1 cellular context compared by ENCODE assay signal in genomic region chr6:143450453-143451362, GRCh38.
A peak's percentile ranks its signal among the peaks of the same experiment; 100 is the strongest.
TF ChIP-seq lines count a peak whose summit lies in the region.

Gene ADAT2 (minus strand): TSS chr6:143450695. CDS start chr6:143450658, 37 bp downstream.
A gene with protein sequence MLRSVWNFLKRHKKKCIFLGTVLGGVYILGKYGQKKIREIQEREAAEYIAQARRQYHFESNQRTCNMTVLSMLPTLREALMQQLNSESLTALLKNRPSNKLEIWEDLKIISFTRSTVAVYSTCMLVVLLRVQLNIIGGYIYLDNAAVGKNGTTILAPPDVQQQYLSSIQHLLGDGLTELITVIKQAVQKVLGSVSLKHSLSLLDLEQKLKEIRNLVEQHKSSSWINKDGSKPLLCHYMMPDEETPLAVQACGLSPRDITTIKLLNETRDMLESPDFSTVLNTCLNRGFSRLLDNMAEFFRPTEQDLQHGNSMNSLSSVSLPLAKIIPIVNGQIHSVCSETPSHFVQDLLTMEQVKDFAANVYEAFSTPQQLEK (plus strand): TSS chr6:143450805. CDS start chr6:143451043, 238 bp downstream.

TF ChIP-seq in HepG2, 621 proteins besides CTCF, POLR2A, EP300 and RAD21 (continued from another document and continues in another):
- TF ChIP-seq, protein P1, sequence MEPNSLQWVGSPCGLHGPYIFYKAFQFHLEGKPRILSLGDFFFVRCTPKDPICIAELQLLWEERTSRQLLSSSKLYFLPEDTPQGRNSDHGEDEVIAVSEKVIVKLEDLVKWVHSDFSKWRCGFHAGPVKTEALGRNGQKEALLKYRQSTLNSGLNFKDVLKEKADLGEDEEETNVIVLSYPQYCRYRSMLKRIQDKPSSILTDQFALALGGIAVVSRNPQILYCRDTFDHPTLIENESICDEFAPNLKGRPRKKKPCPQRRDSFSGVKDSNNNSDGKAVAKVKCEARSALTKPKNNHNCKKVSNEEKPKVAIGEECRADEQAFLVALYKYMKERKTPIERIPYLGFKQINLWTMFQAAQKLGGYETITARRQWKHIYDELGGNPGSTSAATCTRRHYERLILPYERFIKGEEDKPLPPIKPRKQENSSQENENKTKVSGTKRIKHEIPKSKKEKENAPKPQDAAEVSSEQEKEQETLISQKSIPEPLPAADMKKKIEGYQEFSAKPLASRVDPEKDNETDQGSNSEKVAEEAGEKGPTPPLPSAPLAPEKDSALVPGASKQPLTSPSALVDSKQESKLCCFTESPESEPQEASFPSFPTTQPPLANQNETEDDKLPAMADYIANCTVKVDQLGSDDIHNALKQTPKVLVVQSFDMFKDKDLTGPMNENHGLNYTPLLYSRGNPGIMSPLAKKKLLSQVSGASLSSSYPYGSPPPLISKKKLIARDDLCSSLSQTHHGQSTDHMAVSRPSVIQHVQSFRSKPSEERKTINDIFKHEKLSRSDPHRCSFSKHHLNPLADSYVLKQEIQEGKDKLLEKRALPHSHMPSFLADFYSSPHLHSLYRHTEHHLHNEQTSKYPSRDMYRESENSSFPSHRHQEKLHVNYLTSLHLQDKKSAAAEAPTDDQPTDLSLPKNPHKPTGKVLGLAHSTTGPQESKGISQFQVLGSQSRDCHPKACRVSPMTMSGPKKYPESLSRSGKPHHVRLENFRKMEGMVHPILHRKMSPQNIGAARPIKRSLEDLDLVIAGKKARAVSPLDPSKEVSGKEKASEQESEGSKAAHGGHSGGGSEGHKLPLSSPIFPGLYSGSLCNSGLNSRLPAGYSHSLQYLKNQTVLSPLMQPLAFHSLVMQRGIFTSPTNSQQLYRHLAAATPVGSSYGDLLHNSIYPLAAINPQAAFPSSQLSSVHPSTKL (CRISPR knock-in tag; IDR thresholded peaks at IDR 0.05): peak; percentile 93
- TF ChIP-seq ZNF710 (CRISPR knock-in tag; IDR thresholded peaks at IDR 0.05; ENCODE audit: borderline replicate concordance): peak; percentile 94
- TF ChIP-seq ZNF552 (CRISPR knock-in tag; IDR thresholded peaks at IDR 0.05; ENCODE audit: borderline replicate concordance): peak; percentile 90
- peak; percentile 97 for TF ChIP-seq ZNF264 (CRISPR knock-in tag; IDR thresholded peaks at IDR 0.05)
- TF ChIP-seq MED1 (CRISPR knock-in tag; IDR thresholded peaks at IDR 0.05): peak; percentile 95
- TF ChIP-seq FLYWCH1 (CRISPR knock-in tag; IDR thresholded peaks at IDR 0.05): peak; percentile 76; the same call in 1 of the 2 replicates
- TF ChIP-seq XBP1 (CRISPR knock-in tag; IDR thresholded peaks at IDR 0.05): no peak; the same call in none of the 2 replicates
- peak; percentile 95 for TF ChIP-seq NKX3-1 (CRISPR knock-in tag; IDR thresholded peaks at IDR 0.05)
- TF ChIP-seq, protein P2, sequence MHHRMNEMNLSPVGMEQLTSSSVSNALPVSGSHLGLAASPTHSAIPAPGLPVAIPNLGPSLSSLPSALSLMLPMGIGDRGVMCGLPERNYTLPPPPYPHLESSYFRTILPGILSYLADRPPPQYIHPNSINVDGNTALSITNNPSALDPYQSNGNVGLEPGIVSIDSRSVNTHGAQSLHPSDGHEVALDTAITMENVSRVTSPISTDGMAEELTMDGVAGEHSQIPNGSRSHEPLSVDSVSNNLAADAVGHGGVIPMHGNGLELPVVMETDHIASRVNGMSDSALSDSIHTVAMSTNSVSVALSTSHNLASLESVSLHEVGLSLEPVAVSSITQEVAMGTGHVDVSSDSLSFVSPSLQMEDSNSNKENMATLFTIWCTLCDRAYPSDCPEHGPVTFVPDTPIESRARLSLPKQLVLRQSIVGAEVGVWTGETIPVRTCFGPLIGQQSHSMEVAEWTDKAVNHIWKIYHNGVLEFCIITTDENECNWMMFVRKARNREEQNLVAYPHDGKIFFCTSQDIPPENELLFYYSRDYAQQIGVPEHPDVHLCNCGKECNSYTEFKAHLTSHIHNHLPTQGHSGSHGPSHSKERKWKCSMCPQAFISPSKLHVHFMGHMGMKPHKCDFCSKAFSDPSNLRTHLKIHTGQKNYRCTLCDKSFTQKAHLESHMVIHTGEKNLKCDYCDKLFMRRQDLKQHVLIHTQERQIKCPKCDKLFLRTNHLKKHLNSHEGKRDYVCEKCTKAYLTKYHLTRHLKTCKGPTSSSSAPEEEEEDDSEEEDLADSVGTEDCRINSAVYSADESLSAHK (CRISPR knock-in tag; IDR thresholded peaks at IDR 0.05; ENCODE audit: borderline replicate concordance): 0 out of 2 replicates have a peak, but pooled peaks have one; percentile 88
- peak; percentile 98 for TF ChIP-seq ZBTB38 (CRISPR knock-in tag; IDR thresholded peaks at IDR 0.05)
- TF ChIP-seq NFE2 (CRISPR knock-in tag; IDR thresholded peaks at IDR 0.05): peak; percentile 8; the same call in 1 of the 2 replicates
- peak; percentile 73 for TF ChIP-seq GABPA (IDR thresholded peaks at IDR 0.05; ENCODE audit: low read depth, low read length)
- TF ChIP-seq GABPA (CRISPR knock-in tag; IDR thresholded peaks at IDR 0.05; ENCODE audit: low read depth): peak; percentile 93
- TF ChIP-seq ZNF121 (CRISPR knock-in tag; IDR thresholded peaks at IDR 0.05): peak; percentile 85
- peak; percentile 91 for TF ChIP-seq POLR2G (IDR thresholded peaks at IDR 0.05; ENCODE audit: low read depth, low read length)
- TF ChIP-seq ZNF563 (CRISPR knock-in tag; IDR thresholded peaks at IDR 0.05): peak; percentile 90
- peak; percentile 98 for TF ChIP-seq ZFP90 (CRISPR knock-in tag; IDR thresholded peaks at IDR 0.05; ENCODE audit: borderline replicate concordance)
- TF ChIP-seq ATF7 (IDR thresholded peaks at IDR 0.05): no peak
- TF ChIP-seq ATF7 (CRISPR knock-in tag; IDR thresholded peaks at IDR 0.05): peak; percentile 86; the same call in 1 of the 2 replicates
- TF ChIP-seq STAG1 (CRISPR knock-in tag; IDR thresholded peaks at IDR 0.05): peak; percentile 40
- TF ChIP-seq ZNF546 (CRISPR knock-in tag; conservative IDR thresholded peaks at IDR 0.05): peak; percentile 94; the same call in 1 of the 2 replicates
- TF ChIP-seq, protein P3, sequence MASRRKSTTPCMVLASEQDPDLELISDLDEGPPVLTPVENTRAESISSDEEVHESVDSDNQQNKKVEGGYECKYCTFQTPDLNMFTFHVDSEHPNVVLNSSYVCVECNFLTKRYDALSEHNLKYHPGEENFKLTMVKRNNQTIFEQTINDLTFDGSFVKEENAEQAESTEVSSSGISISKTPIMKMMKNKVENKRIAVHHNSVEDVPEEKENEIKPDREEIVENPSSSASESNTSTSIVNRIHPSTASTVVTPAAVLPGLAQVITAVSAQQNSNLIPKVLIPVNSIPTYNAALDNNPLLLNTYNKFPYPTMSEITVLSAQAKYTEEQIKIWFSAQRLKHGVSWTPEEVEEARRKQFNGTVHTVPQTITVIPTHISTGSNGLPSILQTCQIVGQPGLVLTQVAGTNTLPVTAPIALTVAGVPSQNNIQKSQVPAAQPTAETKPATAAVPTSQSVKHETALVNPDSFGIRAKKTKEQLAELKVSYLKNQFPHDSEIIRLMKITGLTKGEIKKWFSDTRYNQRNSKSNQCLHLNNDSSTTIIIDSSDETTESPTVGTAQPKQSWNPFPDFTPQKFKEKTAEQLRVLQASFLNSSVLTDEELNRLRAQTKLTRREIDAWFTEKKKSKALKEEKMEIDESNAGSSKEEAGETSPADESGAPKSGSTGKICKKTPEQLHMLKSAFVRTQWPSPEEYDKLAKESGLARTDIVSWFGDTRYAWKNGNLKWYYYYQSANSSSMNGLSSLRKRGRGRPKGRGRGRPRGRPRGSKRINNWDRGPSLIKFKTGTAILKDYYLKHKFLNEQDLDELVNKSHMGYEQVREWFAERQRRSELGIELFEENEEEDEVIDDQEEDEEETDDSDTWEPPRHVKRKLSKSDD (CRISPR knock-in tag; IDR thresholded peaks at IDR 0.05; ENCODE audit: low read depth): peak; percentile 98
- peak; percentile 83 for TF ChIP-seq ZNF609 (CRISPR knock-in tag; IDR thresholded peaks at IDR 0.05; ENCODE audit: borderline replicate concordance)
- peak; percentile 38 for TF ChIP-seq NR2F6 (IDR thresholded peaks at IDR 0.05)
- peak; percentile 81 for TF ChIP-seq NR2F6 (CRISPR knock-in tag; IDR thresholded peaks at IDR 0.05)
- peak; percentile 96 for TF ChIP-seq TFDP2 (CRISPR knock-in tag; IDR thresholded peaks at IDR 0.05)
- peak; percentile 91 for TF ChIP-seq ZMYM2 (CRISPR knock-in tag; IDR thresholded peaks at IDR 0.05)
- TF ChIP-seq, protein P4, sequence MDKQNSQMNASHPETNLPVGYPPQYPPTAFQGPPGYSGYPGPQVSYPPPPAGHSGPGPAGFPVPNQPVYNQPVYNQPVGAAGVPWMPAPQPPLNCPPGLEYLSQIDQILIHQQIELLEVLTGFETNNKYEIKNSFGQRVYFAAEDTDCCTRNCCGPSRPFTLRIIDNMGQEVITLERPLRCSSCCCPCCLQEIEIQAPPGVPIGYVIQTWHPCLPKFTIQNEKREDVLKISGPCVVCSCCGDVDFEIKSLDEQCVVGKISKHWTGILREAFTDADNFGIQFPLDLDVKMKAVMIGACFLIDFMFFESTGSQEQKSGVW (CRISPR knock-in tag; IDR thresholded peaks at IDR 0.05; ENCODE audit: borderline replicate concordance): no peak
- no peak for TF ChIP-seq FOXP1 (IDR thresholded peaks at IDR 0.05)
- TF ChIP-seq FOXP1 (CRISPR knock-in tag; IDR thresholded peaks at IDR 0.05): peak; percentile 72
- TF ChIP-seq SMAD9 (CRISPR knock-in tag; IDR thresholded peaks at IDR 0.05): no peak; the same call in 1 of the 2 replicates
- TF ChIP-seq ZNF572 (CRISPR knock-in tag; IDR thresholded peaks at IDR 0.05): no peak; the same call in none of the 2 replicates
- TF ChIP-seq IRF1 (CRISPR knock-in tag; IDR thresholded peaks at IDR 0.05; ENCODE audit: low read depth): no peak; the same call in 1 of the 2 replicates
- TF ChIP-seq DBP (CRISPR knock-in tag; IDR thresholded peaks at IDR 0.05; ENCODE audit: not compliant biosample characterization): no peak
- TF ChIP-seq MYC (CRISPR knock-in tag; IDR thresholded peaks at IDR 0.05; ENCODE audit: borderline replicate concordance): peak; percentile 98
- peak; percentile 74; the same call in 1 of the 2 replicates for TF ChIP-seq ZFP36L2 (CRISPR knock-in tag; IDR thresholded peaks at IDR 0.05)
- peak; percentile 100 for TF ChIP-seq SMAD3 (CRISPR knock-in tag; IDR thresholded peaks at IDR 0.05)
- TF ChIP-seq ZNF44 (CRISPR knock-in tag; IDR thresholded peaks at IDR 0.05): peak; percentile 80; the same call in 1 of the 2 replicates
- TF ChIP-seq ZNF510 (CRISPR knock-in tag; IDR thresholded peaks at IDR 0.05; ENCODE audit: low read depth): no peak; the same call in 1 of the 2 replicates
